ENCODE assay signal across 11 cellular contexts in genomic region chr2:113116100-113116958, GRCh38. TPM values are rescaled to one million over a fixed set of nuclear protein-coding genes. Genes with fewer than 3 reads are reported as not detected.
DNase-seq lines count a peak whose midpoint lies in the region; ATAC-seq, FAIRE-seq and TF ChIP-seq lines count a peak whose summit lies in the region.
"Had no signal": no experiment of that assay in that cellular context is flagged by ENCODE, and none has a peak within 500 bp of the region (broad histone marks: within the 10 kb centered on the region; RNA-seq: fewer than 3 reads in every experiment).

No MANE protein-coding gene starts in this region.

- no peak overlapping the region for H2AK5ac ChIP-seq in neuronal stem cell (ENCODE audit: low read depth, low read length)

- H3K36me3 Mint-ChIP-seq in mesothelial cell of epicardium, result no peaks in the 10 kb centered on the region

- no peak overlapping the region for H2BK12ac ChIP-seq in neuronal stem cell (ENCODE audit: low read length)

- H4K8ac ChIP-seq in neuronal stem cell (ENCODE audit: low read depth, low read length), result no peak overlapping the region

- H3K4me1 ChIP-seq in neuronal stem cell (ENCODE audit: control insufficient read depth in 2 of 2, insufficient read depth in 1 of 2, low read depth in 1 of 2, low read length in 2 of 2) (no peaks in the 10 kb centered on the region), left ventricle myocardium inferior (no peaks in the 10 kb centered on the region)

- no peaks in the 10 kb centered on the region for H3K36me3 ChIP-seq in neuronal stem cell (replicated peaks in 1 of 2; ENCODE audit: control insufficient read depth in 2 of 2, insufficient read depth in 2 of 2, low read length in 2 of 2)
- no peaks in the 10 kb centered on the region for H3K36me3 ChIP-seq in left ventricle myocardium inferior

- DNase-seq in activated T-cell treated with anti-CD3 and anti-CD28 coated beads, Interleukin-2, amount 50 U/mL, for 48 hours, result peak; percentile 32 to 34
- DNase-seq in neuronal stem cell (ENCODE audit: low spot score) (no peak), mesothelial cell of epicardium (ENCODE audit: low spot score in 2 of 2, unreplicated experiment in 2 of 2) (no peak), HTR-8/SVneo (ENCODE audit: insufficient read length, low spot score) (no peak), left ventricle myocardium inferior (no peak), ACHN (no peak)
- DNase-seq: endodermal cell had no signal

- ATAC-seq in GM18867 (IDR thresholded peaks at IDR 0.05; ENCODE audit: unreplicated experiment) (peak; percentile 46), HG03097 (IDR thresholded peaks at IDR 0.05; ENCODE audit: low FRiP score, unreplicated experiment) (peak; percentile 61)
- ATAC-seq: Panc1 had no signal

- H3K4me1 Mint-ChIP-seq in mesothelial cell of epicardium, result peaks cover 4% of the 10 kb centered on the region
- H3K4me1 Mint-ChIP-seq: endodermal cell had no signal

- no peak overlapping the region for H3K27ac Mint-ChIP-seq in mesothelial cell of epicardium
- H3K27ac Mint-ChIP-seq: endodermal cell had no signal

- H3K27ac ChIP-seq in neuronal stem cell (replicated peaks; ENCODE audit: low read length), result no peak overlapping the region
- H3K27ac ChIP-seq in left ventricle myocardium inferior (replicated peaks), result no peak overlapping the region

- H4K91ac ChIP-seq in neuronal stem cell (ENCODE audit: low read depth, low read length, poor library complexity), result no peak overlapping the region

- H3K9me3 Mint-ChIP-seq in mesothelial cell of epicardium, result no peaks in the 10 kb centered on the region
- H3K9me3 Mint-ChIP-seq: endodermal cell had no signal

- H3K14ac ChIP-seq in neuronal stem cell (ENCODE audit: low read length), result no peak overlapping the region

- H2AFZ ChIP-seq in neuronal stem cell (ENCODE audit: low read length), result no peak overlapping the region

- H3K4ac ChIP-seq in neuronal stem cell (ENCODE audit: low read length), result no peak overlapping the region

- H3K4me2 ChIP-seq in neuronal stem cell (ENCODE audit: insufficient read depth, low read length, poor library complexity, severe bottlenecking), result no peak overlapping the region

- FAIRE-seq in HTR-8/SVneo (lab: Jason Lieb, UNC), result no peak

- no peak overlapping the region for H2BK15ac ChIP-seq in neuronal stem cell (ENCODE audit: low read length)

- no peak overlapping the region for H3K9ac ChIP-seq in neuronal stem cell (ENCODE audit: low read depth, low read length, poor library complexity)

- H3K4me3 ChIP-seq in neuronal stem cell (ENCODE audit: low read length in 2 of 2), result no peak overlapping the region
- no peak overlapping the region for H3K4me3 ChIP-seq in left ventricle myocardium inferior

- TF ChIP-seq CTCF in mesothelial cell of epicardium (IDR thresholded peaks at IDR 0.05; ENCODE audit: unreplicated experiment) (no peak), left ventricle myocardium inferior (IDR thresholded peaks at IDR 0.05; ENCODE audit: borderline replicate concordance) (no peak)

- H3K27me3 ChIP-seq in neuronal stem cell (ENCODE audit: control insufficient read depth in 3 of 3, insufficient read depth in 3 of 3, low read depth in 1 of 3, low read length in 3 of 3), result peaks cover 0 to 21% (median 0%) of the 10 kb centered on the region in 3 experiments
- H3K27me3 ChIP-seq in left ventricle myocardium inferior (ENCODE audit: low read depth), result peaks cover 35% of the 10 kb centered on the region

- H3K23ac ChIP-seq in neuronal stem cell (ENCODE audit: low read depth, low read length, poor library complexity), result peak overlapping the region; percentile 31

- peaks cover 20% of the 10 kb centered on the region for H3K27me3 Mint-ChIP-seq in mesothelial cell of epicardium (ENCODE audit: low read depth)

- no peak overlapping the region for H2BK5ac ChIP-seq in neuronal stem cell (ENCODE audit: low read length)

- no peaks in the 10 kb centered on the region for H3K9me3 ChIP-seq in neuronal stem cell (replicated peaks in 1 of 2; ENCODE audit: control insufficient read depth in 2 of 2, insufficient read depth in 1 of 2, low read depth in 1 of 2, low read length in 2 of 2)
- no peaks in the 10 kb centered on the region for H3K9me3 ChIP-seq in left ventricle myocardium inferior (replicated peaks)

- H3K4me3 Mint-ChIP-seq in mesothelial cell of epicardium, result no peak overlapping the region
- H3K4me3 Mint-ChIP-seq: endodermal cell had no signal

- no peak overlapping the region for H3K18ac ChIP-seq in neuronal stem cell (ENCODE audit: low read length)

- intact Hi-C loops in left ventricle myocardium inferior (cut with micrococcal nuclease), result no loop called here

- no peaks in the 10 kb centered on the region for H3K79me1 ChIP-seq in neuronal stem cell (ENCODE audit: low read depth, low read length)

- in situ Hi-C loops in ACHN (cut with HindIII; ENCODE audit: low pct_ligation_motif_present, low pct_unique_long_range_greater_than_20kb, low sequenced_read_pairs), result no loop called here

- WGBS in neuronal stem cell (ENCODE audit: extremely low coverage in 2 of 2, insufficient read length in 2 of 2, insufficient replicate concordance in 1 of 2), 2 donors, result no CpG with 5 or more reads among the region's 10 CpGs

- no peak overlapping the region for H2BK120ac ChIP-seq in neuronal stem cell (ENCODE audit: low read depth, low read length)

RNA-seq across cellular contexts. Expression of gene IL1RN, which starts 11.1 kb away (rescaled TPM):
- not detected for polyA plus RNA-seq in neuronal stem cell (2013, experiment 1 of 2)
- polyA plus RNA-seq in neuronal stem cell (2013, experiment 2 of 2), result not detected
- total RNA-seq in mesothelial cell of epicardium (not detected in 3 replicates), left ventricle myocardium inferior (0.33 TPM)
- total RNA-seq: endodermal cell, LHCN-M2 had no signal

RNA-seq across cellular contexts. Expression of gene IL1F10, which starts 48.6 kb away (rescaled TPM):
- not detected for polyA plus RNA-seq in neuronal stem cell (2013, experiment 1 of 2)
- not detected for polyA plus RNA-seq in neuronal stem cell (2013, experiment 2 of 2)
- not detected in 3 replicates for total RNA-seq in mesothelial cell of epicardium
- total RNA-seq in left ventricle myocardium inferior, result not detected
- total RNA-seq: endodermal cell, LHCN-M2 had no signal

RNA-seq across cellular contexts. Expression of gene IL36RN, which starts 57.3 kb away (rescaled TPM):
- 0.01 TPM for polyA plus RNA-seq in neuronal stem cell (2013, experiment 1 of 2)
- not detected for polyA plus RNA-seq in neuronal stem cell (2013, experiment 2 of 2)
- 0.84 to 1.1 TPM (median 0.85 TPM) in 3 replicates for total RNA-seq in mesothelial cell of epicardium
- not detected for total RNA-seq in left ventricle myocardium inferior
- total RNA-seq: endodermal cell, LHCN-M2 had no signal

RNA-seq across cellular contexts. Expression of gene PSD4, which starts 57.4 kb away (rescaled TPM):
- polyA plus RNA-seq in neuronal stem cell (2013, experiment 1 of 2), result 0.52 TPM
- polyA plus RNA-seq in neuronal stem cell (2013, experiment 2 of 2), result 0.78 TPM
- total RNA-seq in mesothelial cell of epicardium (16.6 to 21.4 TPM (median 20.1 TPM) in 3 replicates), left ventricle myocardium inferior (2.2 TPM)

Comparison
In these comparisons a context has a peak if more than half of its experiments do, and no peak if none do; other contexts are left out.
1. DNase-seq: peak in activated T-cell treated with anti-CD3 and anti-CD28 coated beads, Interleukin-2, amount 50 U/mL, for 48 hours (2 of 2); none in neuronal stem cell (single experiment), mesothelial cell of epicardium (0 of 2), HTR-8/SVneo (single experiment), left ventricle myocardium inferior (single experiment) and ACHN (single experiment).